ENCODE assay signal across 8 cellular contexts in genomic region chr1:234597894-234598293, GRCh38. TPM values are rescaled to one million over a fixed set of nuclear protein-coding genes. Genes with fewer than 3 reads are reported as not detected.
DNase-seq lines count a peak whose midpoint lies in the region; ATAC-seq and TF ChIP-seq lines count a peak whose summit lies in the region.

No MANE protein-coding gene starts in this region.

- ATAC-seq in esophagus mucosa (no peak), GM18858 (IDR thresholded peaks at IDR 0.05; ENCODE audit: unreplicated experiment) (no peak)

- H3K4me3 Mint-ChIP-seq in activated T-helper 1 cell treated with anti-CD3 and anti-CD28 coated beads, Interleukin-12 subunit alpha, Interleukin-12 subunit beta, Interleukin-2, Interleukin-4 antibody, amounts not matched to agents 30 ng/mL and 10 ng/mL and 1 ng/mL, durations not matched to agents 14 hours and 24 hours and 36 hours = no peak overlapping the region
- no peak overlapping the region for H3K4me3 Mint-ChIP-seq in glutamatergic neuron (ENCODE audit: unreplicated experiment)

- no peaks in the 10 kb centered on the region for H3K27me3 ChIP-seq in AG04450 (ENCODE audit: control insufficient read depth, insufficient read depth, low read length)

- H3K27ac Mint-ChIP-seq in activated T-helper 1 cell treated with anti-CD3 and anti-CD28 coated beads, Interleukin-12 subunit alpha, Interleukin-12 subunit beta, Interleukin-2, Interleukin-4 antibody, amounts not matched to agents 30 ng/mL and 10 ng/mL and 1 ng/mL, durations not matched to agents 14 hours and 24 hours and 36 hours = peak overlapping the region; percentile 59
- no peak overlapping the region for H3K27ac Mint-ChIP-seq in glutamatergic neuron (ENCODE audit: unreplicated experiment)

- H3K36me3 Mint-ChIP-seq in activated T-helper 1 cell treated with anti-CD3 and anti-CD28 coated beads, Interleukin-12 subunit alpha, Interleukin-12 subunit beta, Interleukin-2, Interleukin-4 antibody, amounts not matched to agents 30 ng/mL and 10 ng/mL and 1 ng/mL, durations not matched to agents 14 hours and 24 hours and 36 hours (ENCODE audit: low read depth) = peaks cover 21% of the 10 kb centered on the region
- peaks cover 13% of the 10 kb centered on the region for H3K36me3 Mint-ChIP-seq in glutamatergic neuron (ENCODE audit: unreplicated experiment)

- CTCF ChIA-PET in AG04450 (lab: Charles Lee) = interaction anchor here (0.6 to 2.3 kb wide), 7 partner anchors 9 to 632 kb away, joined by 3 to 12 read pairs (median 4); no protein-coding TSS in a partner anchor

- peaks cover 49% of the 10 kb centered on the region for H3K4me1 Mint-ChIP-seq in activated T-helper 1 cell treated with anti-CD3 and anti-CD28 coated beads, Interleukin-12 subunit alpha, Interleukin-12 subunit beta, Interleukin-2, Interleukin-4 antibody, amounts not matched to agents 30 ng/mL and 10 ng/mL and 1 ng/mL, durations not matched to agents 14 hours and 24 hours and 36 hours (ENCODE audit: low read depth)
- H3K4me1 Mint-ChIP-seq in glutamatergic neuron (ENCODE audit: low read depth, unreplicated experiment) = peaks cover 21% of the 10 kb centered on the region

- in situ Hi-C loops in GM13977 (cut with MboI; ENCODE audit: low pct_unique_long_range_greater_than_20kb, low sequenced_read_pairs, unreplicated experiment) = loop anchor here (10.0 kb wide), 2 partner anchors 93 to 487 kb away; no protein-coding TSS in a partner anchor

- H3K9me3 ChIP-seq in AG04450 (ENCODE audit: control insufficient read depth, insufficient read depth, low read length) = no peaks in the 10 kb centered on the region

- H3K27me3 Mint-ChIP-seq in activated T-helper 1 cell treated with anti-CD3 and anti-CD28 coated beads, Interleukin-12 subunit alpha, Interleukin-12 subunit beta, Interleukin-2, Interleukin-4 antibody, amounts not matched to agents 30 ng/mL and 10 ng/mL and 1 ng/mL, durations not matched to agents 14 hours and 24 hours and 36 hours (ENCODE audit: insufficient read depth) = peaks cover under 1% of the 10 kb centered on the region
- peaks cover 5% of the 10 kb centered on the region for H3K27me3 Mint-ChIP-seq in glutamatergic neuron (ENCODE audit: unreplicated experiment)

- TF ChIP-seq CTCF in AG04450 (IDR thresholded peaks at IDR 0.05; ENCODE audit: low read depth, low read length) = peak; percentile 62
- TF ChIP-seq CTCF in GM13977 (IDR thresholded peaks at IDR 0.05; ENCODE audit: extremely low read depth, insufficient read depth, missing control alignments) = peak; percentile 73
- peak; percentile 49 for TF ChIP-seq CTCF in glutamatergic neuron (IDR thresholded peaks at IDR 0.05; ENCODE audit: partially characterized antibody, unreplicated experiment)

- DNase-seq in AG04450 (ENCODE audit: low read depth, low spot score) = no peak
- peak; percentile 65 for DNase-seq in GM13977 (ENCODE audit: low spot score)
- peak; percentile 62 for DNase-seq in NOMO-1 treated with DMSO at 0.1 percent for 48 hours (lab: John Stamatoyannopoulos, UW; ENCODE audit: unreplicated experiment)
- peak; percentile 27 for DNase-seq in activated T-helper 1 cell treated with anti-CD3 and anti-CD28 coated beads, Interleukin-12 subunit alpha, Interleukin-12 subunit beta, Interleukin-2, Interleukin-4 antibody, amounts not matched to agents 30 ng/mL and 10 ng/mL and 1 ng/mL, durations not matched to agents 14 hours and 24 hours and 36 hours (ENCODE audit: low spot score)
- peak; percentile 47 for DNase-seq in glutamatergic neuron
- DNase-seq in stimulated activated CD4-positive, alpha-beta T cell treated with anti-CD3 and anti-CD28 coated beads, Interleukin-1b, Interleukin-23, amount 100 ng/mL, for 48 hours = peak; percentile 35

- H3K9me3 Mint-ChIP-seq in activated T-helper 1 cell treated with anti-CD3 and anti-CD28 coated beads, Interleukin-12 subunit alpha, Interleukin-12 subunit beta, Interleukin-2, Interleukin-4 antibody, amounts not matched to agents 30 ng/mL and 10 ng/mL and 1 ng/mL, durations not matched to agents 14 hours and 24 hours and 36 hours = peaks cover 12% of the 10 kb centered on the region
- H3K9me3 Mint-ChIP-seq in glutamatergic neuron (ENCODE audit: unreplicated experiment) = peaks cover 5% of the 10 kb centered on the region

- H3K27ac ChIP-seq in AG04450 (ENCODE audit: low read depth, low read length) = no peak overlapping the region

- no peak overlapping the region for H3K4me3 ChIP-seq in AG04450 (ENCODE audit: low read depth, low read length)

- POLR2A ChIA-PET in AG04450 (lab: Yijun Ruan, JAX) = no interaction called here

- intact Hi-C loops in activated T-helper 1 cell treated with anti-CD3 and anti-CD28 coated beads, Interleukin-12 subunit alpha, Interleukin-12 subunit beta, Interleukin-2, Interleukin-4 antibody, amounts not matched to agents 30 ng/mL and 10 ng/mL and 1 ng/mL, durations not matched to agents 14 hours and 24 hours and 36 hours (cut with micrococcal nuclease) = loop anchor here (1.0 kb wide), 2 partner anchors 97 to 485 kb away; no protein-coding TSS in a partner anchor

RNA-seq across cellular contexts. Expression of gene IRF2BP2, which starts 12.1 kb away (rescaled TPM):
- polyA plus RNA-seq in AG04450 (2011; rRNA removed) = 20.3 and 28.6 TPM in 2 replicates
- 38.5 and 53.5 TPM in 2 replicates for polyA minus RNA-seq in AG04450 (2011; rRNA and poly(A)+ RNA removed)
- 243 TPM in 2 replicates for total RNA-seq in activated T-helper 1 cell treated with anti-CD3 and anti-CD28 coated beads, Interleukin-12 subunit alpha, Interleukin-12 subunit beta, Interleukin-2, Interleukin-4 antibody, amounts not matched to agents 30 ng/mL and 10 ng/mL and 1 ng/mL, durations not matched to agents 14 hours and 24 hours and 36 hours
- total RNA-seq in glutamatergic neuron (ENCODE audit: unreplicated experiment) (199 TPM), esophagus mucosa (78.2 TPM)
